In genomic region chr7:31633894-31634494, GRCh38 we compare ENCODE assay signal across 9 cellular contexts. TPM values are rescaled to one million over a fixed set of nuclear protein-coding genes. Genes with fewer than 3 reads are reported as not detected.
DNase-seq lines count a peak whose midpoint lies in the region; ATAC-seq and TF ChIP-seq lines count a peak whose summit lies in the region.
"Had no signal": no experiment of that assay in that cellular context is flagged by ENCODE, and none has a peak within 500 bp of the region (broad histone marks: within the 10 kb centered on the region; RNA-seq: fewer than 3 reads in every experiment).

No MANE protein-coding gene starts in this region.

- no peak overlapping the region for H3K9ac ChIP-seq in GM23248

- H3F3A ChIP-seq in GM23248 (ENCODE audit: insufficient read depth), result no peaks in the 10 kb centered on the region

- no peaks in the 10 kb centered on the region for H3K27me3 ChIP-seq in A673 (replicated peaks; ENCODE audit: insufficient read depth, low read depth, low read length, poor library complexity)
- H3K27me3 ChIP-seq in GM23248 (replicated peaks; ENCODE audit: insufficient read depth), result no peaks in the 10 kb centered on the region; the same call in 1 of the 2 replicates
- no peaks in the 10 kb centered on the region for H3K27me3 ChIP-seq in testis

- H3K79me2 ChIP-seq in GM23248 (ENCODE audit: insufficient read depth), result no peaks in the 10 kb centered on the region

- BruUV-seq in A673 (replicated peaks; lab: Mats Ljungman, UMichigan), result no TSS peak

- no peaks in the 10 kb centered on the region for H3K9me3 ChIP-seq in A673 (ENCODE audit: low read depth, low read length, poor library complexity, severe bottlenecking)
- H3K9me3 ChIP-seq in GM23248 (ENCODE audit: low read depth), result no peaks in the 10 kb centered on the region
- H3K9me3 ChIP-seq in testis, result no peaks in the 10 kb centered on the region

- DNase-seq in A673 (ENCODE audit: low spot score), result peak; percentile 86
- DNase-seq in GM23248, result peak; percentile 69
- DNase-seq in NCI-H2196 treated with DMSO at 0.1 percent for 48 hours (lab: John Stamatoyannopoulos, UW; ENCODE audit: unreplicated experiment), result peak; percentile 54
- DNase-seq in astrocyte of the spinal cord (ENCODE audit: low read depth, low spot score), result peak; percentile 53
- peak; percentile 75 for DNase-seq in iPS-NIHi11 (ENCODE audit: low spot score)
- DNase-seq in testis, result peak; percentile 70
- DNase-seq in activated naive CD4-positive, alpha-beta T cell treated with Interleukin-2 at 50 U/mL for 16 hours, result no peak
- DNase-seq: activated naive CD8-positive, alpha-beta T cell treated with anti-CD3 and anti-CD28 coated beads, Interleukin-2, amount 10 ng/mL, durations not matched to agents 7 days and 5 days had no signal

- H3K4me1 ChIP-seq in A673 (ENCODE audit: insufficient read depth, low read length, poor library complexity, severe bottlenecking), result peaks cover 13% of the 10 kb centered on the region
- no peaks in the 10 kb centered on the region for H3K4me1 ChIP-seq in GM23248 (ENCODE audit: insufficient read depth)
- no peaks in the 10 kb centered on the region for H3K4me1 ChIP-seq in testis

- no peak overlapping the region for H3K4me2 ChIP-seq in GM23248 (ENCODE audit: unreplicated experiment)

- WGBS in GM23248 (ENCODE audit: low coverage in 1 of 2, low lambda C conversion rate in 2 of 2, missing lambda C conversion rate in 2 of 2), 2 experiments, result 4 to 11% methylated on average over 2 of the region's 2 CpGs
- 44 to 51% methylated on average over 2 of the region's 2 CpGs for WGBS in testis, 2 donors

- intact Hi-C loops in A673 (cut with micrococcal nuclease; ENCODE audit: unreplicated experiment) (loop anchor here (1.0 to 5.0 kb wide), 7 partner anchors 112 to 652 kb away; no protein-coding TSS in a partner anchor), testis (cut with DNase I; ENCODE audit: low total_unique reads) (no loop called here)

- no peak overlapping the region for H3K4me3 ChIP-seq in A673 (ENCODE audit: low read depth, low read length, poor library complexity, severe bottlenecking)
- no peak overlapping the region for H3K4me3 ChIP-seq in GM23248
- no peak overlapping the region for H3K4me3 ChIP-seq in astrocyte of the spinal cord (ENCODE audit: low read depth, low read length)
- H3K4me3 ChIP-seq in testis, result no peak overlapping the region

- H3K36me3 ChIP-seq in A673 (ENCODE audit: insufficient read depth, low read length, poor library complexity, severe bottlenecking) (no peaks in the 10 kb centered on the region), GM23248 (ENCODE audit: low read depth) (no peaks in the 10 kb centered on the region), testis (ENCODE audit: low read depth, missing control alignments) (no peaks in the 10 kb centered on the region)

- H3K27ac ChIP-seq in A673 (ENCODE audit: low read depth, low read length, poor library complexity, severe bottlenecking) (peak overlapping the region; percentile 34), GM23248 (no peak overlapping the region), testis (no peak overlapping the region)

- TF ChIP-seq CTCF in A673 (conservative IDR thresholded peaks at IDR 0.05; ENCODE audit: low read depth, low read length), result peak; percentile 83
- TF ChIP-seq CTCF in astrocyte of the spinal cord (IDR thresholded peaks at IDR 0.05; ENCODE audit: low read depth, low read length), result peak; percentile 71
- peak; percentile 44 to 72 (median 69) for TF ChIP-seq CTCF in testis (IDR thresholded peaks at IDR 0.05)

- no peak for TF ChIP-seq POLR2A in testis (IDR thresholded peaks at IDR 0.05)

- in situ Hi-C loops in GM23248 (cut with MboI), result no loop called here
- in situ Hi-C loops in astrocyte of the spinal cord (cut with HindIII; ENCODE audit: low sequenced_read_pairs), result no loop called here

- CTCF ChIA-PET in A673 (lab: Charles Lee), result interaction anchor here (0.6 to 3.6 kb wide), 8 partner anchors 191 to 514 kb away, joined by 3 to 16 read pairs (median 8); no protein-coding TSS in a partner anchor

- H4K20me1 ChIP-seq in GM23248 (ENCODE audit: insufficient read depth), result no peaks in the 10 kb centered on the region

- no peak for ATAC-seq in GM19324 (IDR thresholded peaks at IDR 0.05; ENCODE audit: low FRiP score, unreplicated experiment)

- no peak overlapping the region for H2AFZ ChIP-seq in GM23248

- H3K9me2 ChIP-seq in GM23248 (ENCODE audit: insufficient read depth), result no peaks in the 10 kb centered on the region

- POLR2A ChIA-PET in A673 (lab: Charles Lee; ENCODE audit: low non-redundant PET), result no interaction called here

RNA-seq across cellular contexts. Expression of gene PPP1R17, which starts 53.0 kb away (rescaled TPM):
- total RNA-seq in A673 (2021) (not detected in 2 replicates), testis (1 to 10 TPM; 1.7 to 2.4 TPM)
- total RNA-seq in GM23248 (2014; rRNA removed; shearing (Covaris generic)), result not detected in 2 replicates
- polyA plus RNA-seq in GM23248 (2016; fragmentation: Nextera tagmentation; extraction: Ambion mirVana) (0.20 and 0.29 TPM in 2 replicates), testis (ENCODE audit: insufficient read depth, low read depth, low replicate concordance) (4.1 TPM)
- total RNA-seq: activated naive CD8-positive, alpha-beta T cell treated with anti-CD3 and anti-CD28 coated beads, Interleukin-2, amount 10 ng/mL, durations not matched to agents 7 days and 5 days had no signal
